In genomic region chr18:62566199-62566598, GRCh38 we compare ENCODE assay signal across 9 cellular contexts. TPM values are rescaled to one million over a fixed set of nuclear protein-coding genes. Genes with fewer than 3 reads are reported as not detected.
DNase-seq lines count a peak whose midpoint lies in the region; ATAC-seq and TF ChIP-seq lines count a peak whose summit lies in the region.
"Had no signal": no experiment of that assay in that cellular context is flagged by ENCODE, and none has a peak within 500 bp of the region (broad histone marks: within the 10 kb centered on the region; RNA-seq: fewer than 3 reads in every experiment).

No MANE protein-coding gene starts in this region.

- H3K27me3 ChIP-seq in adrenal gland: no peaks in the 10 kb centered on the region

- H3K9me3 ChIP-seq in adrenal gland (replicated peaks in 1 of 3): no peaks in the 10 kb centered on the region

- H3K27ac Mint-ChIP-seq in HFFc6: no peak overlapping the region
- no peak overlapping the region for H3K27ac Mint-ChIP-seq in stimulated activated effector memory CD8-positive, alpha-beta T cell treated with anti-CD3 and anti-CD28 coated beads, Interleukin-12 subunit alpha, Interleukin-12 subunit beta, amount 100 ng/mL, for 72 hours
- H3K27ac Mint-ChIP-seq: effector memory CD8-positive, alpha-beta T cell had no signal

- intact Hi-C loops in adrenal gland (cut with DNase I): no loop called here

- no peak for ATAC-seq in GM18498 (IDR thresholded peaks at IDR 0.05; ENCODE audit: unreplicated experiment)
- no peak for ATAC-seq in GM18519 (IDR thresholded peaks at IDR 0.05; ENCODE audit: low FRiP score, unreplicated experiment)
- ATAC-seq in stimulated activated effector memory CD8-positive, alpha-beta T cell treated with anti-CD3 and anti-CD28 coated beads, Interleukin-12 subunit alpha, Interleukin-12 subunit beta, amount 100 ng/mL, for 72 hours: no peak
- ATAC-seq in GM21526 (IDR thresholded peaks at IDR 0.05; ENCODE audit: low FRiP score, unreplicated experiment): no peak
- ATAC-seq: effector memory CD8-positive, alpha-beta T cell had no signal

- H3K4me3 Mint-ChIP-seq in HFFc6: no peak overlapping the region
- H3K4me3 Mint-ChIP-seq in stimulated activated effector memory CD8-positive, alpha-beta T cell treated with anti-CD3 and anti-CD28 coated beads, Interleukin-12 subunit alpha, Interleukin-12 subunit beta, amount 100 ng/mL, for 72 hours: no peak overlapping the region
- H3K4me3 Mint-ChIP-seq: effector memory CD8-positive, alpha-beta T cell had no signal

- H3K27ac ChIP-seq in adrenal gland: no peak overlapping the region

- 51 to 76% (median 60%) methylated on average over 5 of the region's 5 CpGs for WGBS in adrenal gland, 4 donors

- H3K27me3 Mint-ChIP-seq in HFFc6 (ENCODE audit: insufficient read depth): no peaks in the 10 kb centered on the region
- H3K27me3 Mint-ChIP-seq: effector memory CD8-positive, alpha-beta T cell had no signal

- H3K9me3 Mint-ChIP-seq in HFFc6: no peaks in the 10 kb centered on the region
- peaks cover 3% of the 10 kb centered on the region for H3K9me3 Mint-ChIP-seq in stimulated activated effector memory CD8-positive, alpha-beta T cell treated with anti-CD3 and anti-CD28 coated beads, Interleukin-12 subunit alpha, Interleukin-12 subunit beta, amount 100 ng/mL, for 72 hours
- H3K9me3 Mint-ChIP-seq: effector memory CD8-positive, alpha-beta T cell had no signal

- peaks cover 20% of the 10 kb centered on the region for H3K36me3 Mint-ChIP-seq in HFFc6 (ENCODE audit: low read depth)
- peaks cover 100% of the 10 kb centered on the region for H3K36me3 Mint-ChIP-seq in stimulated activated effector memory CD8-positive, alpha-beta T cell treated with anti-CD3 and anti-CD28 coated beads, Interleukin-12 subunit alpha, Interleukin-12 subunit beta, amount 100 ng/mL, for 72 hours

- DNase-seq in AG20443 (ENCODE audit: low spot score) (peak; percentile 24), HFFc6 (no peak), adrenal gland (peak; percentile 42 to 80 (median 59)), kidney tubule cell (ENCODE audit: low spot score) (peak; percentile 6)
- DNase-seq in stimulated activated effector memory CD8-positive, alpha-beta T cell treated with anti-CD3 and anti-CD28 coated beads, Interleukin-12 subunit alpha, Interleukin-12 subunit beta, amount 100 ng/mL, for 72 hours (ENCODE audit: low spot score in 2 of 2): no peak
- DNase-seq: effector memory CD8-positive, alpha-beta T cell had no signal

- no peak overlapping the region for H3K4me3 ChIP-seq in adrenal gland

- H3K4me1 Mint-ChIP-seq in HFFc6 (ENCODE audit: low read depth): peaks cover 6% of the 10 kb centered on the region; the same call in 1 of the 2 replicates
- peaks cover 21% of the 10 kb centered on the region for H3K4me1 Mint-ChIP-seq in stimulated activated effector memory CD8-positive, alpha-beta T cell treated with anti-CD3 and anti-CD28 coated beads, Interleukin-12 subunit alpha, Interleukin-12 subunit beta, amount 100 ng/mL, for 72 hours

- peak; percentile 41; the same call in 1 of the 2 replicates for TF ChIP-seq CTCF in HFFc6 (IDR thresholded peaks at IDR 0.05)
- TF ChIP-seq CTCF in adrenal gland (IDR thresholded peaks at IDR 0.05): peak in 5 of 6 experiments; percentile 33 to 50 (median 42)

- no peaks in the 10 kb centered on the region for H3K4me1 ChIP-seq in adrenal gland (replicated peaks in 1 of 2)

- TF ChIP-seq POLR2A in adrenal gland (IDR thresholded peaks at IDR 0.05): no peak

- peaks cover 0 to 48% of the 10 kb centered on the region in 2 donors for H3K36me3 ChIP-seq in adrenal gland (replicated peaks in 1 of 2)

RNA-seq across cellular contexts. Expression of gene ZCCHC2, which starts 43.4 kb away (rescaled TPM):
- total RNA-seq in HFFc6 (2021; fragmentation: NEBNext Ultra II Directional; extraction: Animal tissue kit (Norgen Biotek cat#: 25700)): 1 to 10 TPM; 4.6 to 7.1 (median 5.4) TPM
- total RNA-seq in adrenal gland: 10 to 100 TPM; 13.6 to 53.3 (median 20.4) TPM
- polyA plus RNA-seq in adrenal gland: 10 to 100 TPM in 1 of 3 donors, 1 to 10 TPM in 2; 4.7 to 12.5 (median 6.8) TPM

Comparison
In these comparisons a context has a peak if more than half of its experiments do, and no peak if none do; other contexts are left out.
1. DNase-seq: peak in AG20443 (single experiment), adrenal gland (7 of 7) and kidney tubule cell (single experiment); none in HFFc6 (single experiment) and stimulated activated effector memory CD8-positive, alpha-beta T cell treated with anti-CD3 and anti-CD28 coated beads, Interleukin-12 subunit alpha, Interleukin-12 subunit beta, amount 100 ng/mL, for 72 hours (0 of 2).